9 cellular contexts compared by ENCODE assay signal in the genomic region with DNA sequence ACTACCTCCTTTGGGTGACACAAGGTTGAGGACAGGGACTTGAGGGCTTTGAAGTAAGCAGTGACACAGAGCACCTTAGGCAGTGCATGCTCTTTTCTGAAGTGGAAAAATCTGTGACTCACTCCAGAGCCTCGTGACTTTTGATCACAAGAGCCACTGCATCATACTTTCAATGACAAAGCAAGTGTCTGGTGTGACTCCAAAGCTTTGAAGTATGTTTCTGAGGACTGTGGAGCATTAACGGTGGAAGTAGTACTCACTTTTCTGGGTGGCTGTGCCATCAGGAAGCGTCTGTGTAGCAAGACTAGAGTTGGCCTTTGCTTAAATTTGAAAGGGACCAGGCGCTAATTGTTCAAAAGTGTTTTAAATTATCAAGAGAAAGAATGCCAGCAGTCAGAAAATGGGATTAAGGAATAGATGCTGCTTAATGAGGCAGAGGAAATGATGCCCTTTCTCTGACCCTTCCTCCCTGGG.
DNase-seq lines count a peak whose midpoint lies in the region; TF ChIP-seq lines count a peak whose summit lies in the region.
"Had no signal": no experiment of that assay in that cellular context is flagged by ENCODE, and none has a peak within 500 bp of the region (broad histone marks: within the 10 kb centered on the region; RNA-seq: fewer than 3 reads in every experiment).

No MANE protein-coding gene starts in this region.

- H3K36me3 ChIP-seq in skeletal muscle tissue (ENCODE audit: control insufficient read depth in 3 of 3, insufficient read depth in 3 of 3, low read length in 3 of 3), result no peaks in the 10 kb centered on the region
- no peaks in the 10 kb centered on the region for H3K36me3 ChIP-seq in endodermal cell (ENCODE audit: control insufficient read depth, insufficient read depth, low read length)
- H3K36me3 ChIP-seq: colonic mucosa had no signal

- intact Hi-C loops in activated CD4-positive, alpha-beta memory T cell treated with anti-CD3 and anti-CD28 coated beads for 36 hours (cut with micrococcal nuclease), result no loop called here

- TF ChIP-seq CTCF in endodermal cell (conservative IDR thresholded peaks at IDR 0.05), result no peak

- H3K36me3 Mint-ChIP-seq in activated CD4-positive, alpha-beta memory T cell treated with anti-CD3 and anti-CD28 coated beads for 36 hours, result no peaks in the 10 kb centered on the region
- no peaks in the 10 kb centered on the region for H3K36me3 Mint-ChIP-seq in activated CD4-positive, alpha-beta memory T cell treated with anti-CD3 and anti-CD28 coated beads, Interleukin-2, amount 10 ng/mL, durations not matched to agents 7 days and 5 days (ENCODE audit: low read depth)
- H3K36me3 Mint-ChIP-seq in endodermal cell (ENCODE audit: low read depth), result no peaks in the 10 kb centered on the region

- POLR2A ChIA-PET in activated CD4-positive, alpha-beta memory T cell treated with anti-CD3 and anti-CD28 coated beads for 36 hours (lab: Charles Lee), result no interaction called here
- POLR2A ChIA-PET in activated CD4-positive, alpha-beta memory T cell treated with anti-CD3 and anti-CD28 coated beads, Interleukin-2, amount 10 ng/mL, durations not matched to agents 7 days and 5 days (lab: Charles Lee), result no interaction called here

- H3K4me1 ChIP-seq in skeletal muscle tissue (ENCODE audit: control insufficient read depth in 3 of 3, insufficient read depth in 3 of 3, low read length in 3 of 3) (peaks cover 0 to 5% (median 4%) of the 10 kb centered on the region in 3 donors), endodermal cell (ENCODE audit: control insufficient read depth, insufficient read depth, low read length) (no peaks in the 10 kb centered on the region)
- H3K4me1 ChIP-seq: colonic mucosa had no signal

- peak; percentile 10 for DNase-seq in activated CD4-positive, alpha-beta memory T cell treated with anti-CD3 and anti-CD28 coated beads for 36 hours
- no peak for DNase-seq in activated CD4-positive, alpha-beta memory T cell treated with anti-CD3 and anti-CD28 coated beads, Interleukin-2, amount 10 ng/mL, durations not matched to agents 7 days and 5 days
- peak; percentile 63 for DNase-seq in RKO (ENCODE audit: low spot score)
- DNase-seq in glomerular visceral epithelial cell (ENCODE audit: extremely low spot score), result peak; percentile 40
- DNase-seq in endodermal cell, result no peak
- no peak for DNase-seq in NCI-H1694 treated with DMSO at 0.1 percent for 48 hours (lab: John Stamatoyannopoulos, UW)
- DNase-seq in NCI-H1092 treated with DMSO at 0.1 percent for 48 hours (lab: John Stamatoyannopoulos, UW), result no peak
- DNase-seq: colonic mucosa had no signal

- H3K27ac ChIP-seq in skeletal muscle tissue (ENCODE audit: low read depth, low read length) (peak overlapping the region; percentile 40), endodermal cell (ENCODE audit: low read depth, low read length) (no peak overlapping the region)
- H3K27ac ChIP-seq: colonic mucosa had no signal

- no peaks in the 10 kb centered on the region for H3K9me3 Mint-ChIP-seq in activated CD4-positive, alpha-beta memory T cell treated with anti-CD3 and anti-CD28 coated beads for 36 hours
- H3K9me3 Mint-ChIP-seq in activated CD4-positive, alpha-beta memory T cell treated with anti-CD3 and anti-CD28 coated beads, Interleukin-2, amount 10 ng/mL, durations not matched to agents 7 days and 5 days, result no peaks in the 10 kb centered on the region
- H3K9me3 Mint-ChIP-seq in endodermal cell, result no peaks in the 10 kb centered on the region

- no peak overlapping the region for H3K4me3 ChIP-seq in skeletal muscle tissue (ENCODE audit: low read length in 3 of 3)
- no peak overlapping the region for H3K4me3 ChIP-seq in endodermal cell (ENCODE audit: low read length)
- H3K4me3 ChIP-seq: colonic mucosa had no signal

- CTCF ChIA-PET in activated CD4-positive, alpha-beta memory T cell treated with anti-CD3 and anti-CD28 coated beads for 36 hours (lab: Charles Lee), result no interaction called here
- CTCF ChIA-PET in activated CD4-positive, alpha-beta memory T cell treated with anti-CD3 and anti-CD28 coated beads, Interleukin-2, amount 10 ng/mL, durations not matched to agents 7 days and 5 days (lab: Charles Lee), result no interaction called here

- no peaks in the 10 kb centered on the region for H3K4me1 Mint-ChIP-seq in activated CD4-positive, alpha-beta memory T cell treated with anti-CD3 and anti-CD28 coated beads for 36 hours (ENCODE audit: low read depth)
- H3K4me1 Mint-ChIP-seq in activated CD4-positive, alpha-beta memory T cell treated with anti-CD3 and anti-CD28 coated beads, Interleukin-2, amount 10 ng/mL, durations not matched to agents 7 days and 5 days, result no peaks in the 10 kb centered on the region
- peaks cover 13% of the 10 kb centered on the region for H3K4me1 Mint-ChIP-seq in endodermal cell

- H3K27ac Mint-ChIP-seq in activated CD4-positive, alpha-beta memory T cell treated with anti-CD3 and anti-CD28 coated beads for 36 hours, result no peak overlapping the region
- no peak overlapping the region for H3K27ac Mint-ChIP-seq in activated CD4-positive, alpha-beta memory T cell treated with anti-CD3 and anti-CD28 coated beads, Interleukin-2, amount 10 ng/mL, durations not matched to agents 7 days and 5 days
- H3K27ac Mint-ChIP-seq in endodermal cell, result no peak overlapping the region

- H3K27me3 Mint-ChIP-seq in activated CD4-positive, alpha-beta memory T cell treated with anti-CD3 and anti-CD28 coated beads for 36 hours, result no peaks in the 10 kb centered on the region
- no peaks in the 10 kb centered on the region for H3K27me3 Mint-ChIP-seq in activated CD4-positive, alpha-beta memory T cell treated with anti-CD3 and anti-CD28 coated beads, Interleukin-2, amount 10 ng/mL, durations not matched to agents 7 days and 5 days
- peaks cover 57% of the 10 kb centered on the region for H3K27me3 Mint-ChIP-seq in endodermal cell (ENCODE audit: insufficient read depth)

- H3K27me3 ChIP-seq in skeletal muscle tissue (ENCODE audit: control insufficient read depth in 3 of 3, insufficient read depth in 3 of 3, low read length in 3 of 3) (peaks cover 0 to 2% (median 0%) of the 10 kb centered on the region in 3 donors), endodermal cell (ENCODE audit: control insufficient read depth, insufficient read depth, low read length, poor library complexity, severe bottlenecking) (no peaks in the 10 kb centered on the region)
- H3K27me3 ChIP-seq: colonic mucosa had no signal

- H3K4me3 Mint-ChIP-seq in activated CD4-positive, alpha-beta memory T cell treated with anti-CD3 and anti-CD28 coated beads for 36 hours, result no peak overlapping the region
- no peak overlapping the region for H3K4me3 Mint-ChIP-seq in activated CD4-positive, alpha-beta memory T cell treated with anti-CD3 and anti-CD28 coated beads, Interleukin-2, amount 10 ng/mL, durations not matched to agents 7 days and 5 days
- no peak overlapping the region for H3K4me3 Mint-ChIP-seq in endodermal cell

- 81 to 84% methylated on average over 4 of the region's 4 CpGs for WGBS in endodermal cell (ENCODE audit: insufficient coverage in 1 of 2, insufficient read length in 1 of 2), 2 experiments

- no peaks in the 10 kb centered on the region for H3K9me3 ChIP-seq in skeletal muscle tissue (ENCODE audit: control insufficient read depth in 3 of 3, low read length in 3 of 3)
- H3K9me3 ChIP-seq in endodermal cell (ENCODE audit: control insufficient read depth, low read length), result no peaks in the 10 kb centered on the region
- H3K9me3 ChIP-seq: colonic mucosa had no signal

- no peak overlapping the region for H3K9ac ChIP-seq in skeletal muscle tissue (ENCODE audit: low read depth in 1 of 3, low read length in 3 of 3)
- H3K9ac ChIP-seq in endodermal cell (ENCODE audit: extremely low read depth, low read length, poor library complexity, severe bottlenecking), result no peak overlapping the region

Comparison
In these comparisons a context has a peak if more than half of its experiments do, and no peak if none do; other contexts are left out.
1. DNase-seq: peak in activated CD4-positive, alpha-beta memory T cell treated with anti-CD3 and anti-CD28 coated beads for 36 hours (single experiment), RKO (single experiment) and glomerular visceral epithelial cell (single experiment); none in activated CD4-positive, alpha-beta memory T cell treated with anti-CD3 and anti-CD28 coated beads, Interleukin-2, amount 10 ng/mL, durations not matched to agents 7 days and 5 days (single experiment), endodermal cell (single experiment), NCI-H1694 treated with DMSO at 0.1 percent for 48 hours (single experiment) and NCI-H1092 treated with DMSO at 0.1 percent for 48 hours (single experiment).